In the genomic region with DNA sequence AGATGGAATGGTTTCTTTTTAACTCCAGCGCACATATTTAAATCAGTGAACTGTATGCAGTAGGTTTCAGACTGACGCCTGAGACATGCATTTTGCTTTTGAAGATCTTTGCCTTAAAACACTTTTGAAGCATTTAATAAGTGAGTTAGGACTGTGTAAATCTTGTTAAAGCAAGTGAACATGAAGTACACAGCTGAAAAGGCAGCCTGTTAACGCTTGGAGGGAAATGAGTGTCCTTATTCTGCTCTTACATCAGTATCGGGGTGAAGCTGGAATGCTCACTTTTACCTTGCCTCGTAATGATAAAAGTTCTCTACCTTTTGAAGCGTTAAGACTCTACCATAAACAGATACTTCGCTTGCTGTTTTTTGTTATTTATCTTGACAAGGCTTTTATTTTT, we compare ENCODE assay signal across 1 cellular context.
TF ChIP-seq lines count a peak whose summit lies in the region.

No MANE protein-coding gene starts in this region.

TF ChIP-seq in WTC11, 78 proteins besides CTCF, POLR2A, EP300 and RAD21 (continued from another document):
- no peak for TF ChIP-seq TCF7 (CRISPR knock-in tag; IDR thresholded peaks at IDR 0.05; ENCODE audit: low read depth)
